14 cellular contexts compared by ENCODE assay signal in genomic region chr13:40313269-40314200, GRCh38.
DNase-seq lines count a peak whose midpoint lies in the region; ATAC-seq and TF ChIP-seq lines count a peak whose summit lies in the region.
"Had no signal": no experiment of that assay in that cellular context is flagged by ENCODE, and none has a peak within 500 bp of the region (broad histone marks: within the 10 kb centered on the region; RNA-seq: fewer than 3 reads in every experiment).

No MANE protein-coding gene starts in this region.

- H3K9me3 ChIP-seq in left ventricle myocardium inferior (replicated peaks): no peaks in the 10 kb centered on the region
- H3K9me3 ChIP-seq in testis: no peaks in the 10 kb centered on the region

- intact Hi-C loops in left ventricle myocardium inferior (cut with micrococcal nuclease) (no loop called here), testis (cut with DNase I; ENCODE audit: low total_unique reads) (no loop called here)

- no peak overlapping the region for H3K4me3 ChIP-seq in left ventricle myocardium inferior
- no peak overlapping the region for H3K4me3 ChIP-seq in testis

- ATAC-seq in omental fat pad (ENCODE audit: low FRiP score) (peak; percentile 14), GM18519 (IDR thresholded peaks at IDR 0.05; ENCODE audit: low FRiP score, unreplicated experiment) (no peak), HG03571 (IDR thresholded peaks at IDR 0.05; ENCODE audit: unreplicated experiment) (no peak)
- ATAC-seq: natural killer cell treated with Interleukin-12 subunit alpha and Interleukin-12 subunit beta and Interleukin-15 and Interleukin-18, amount 100 ng/mL, for 72 hours had no signal

- no peaks in the 10 kb centered on the region for H3K27me3 ChIP-seq in left ventricle myocardium inferior (ENCODE audit: low read depth)
- no peaks in the 10 kb centered on the region for H3K27me3 ChIP-seq in testis

- 74% methylated on average over 12 of the region's 12 CpGs for WGBS in testis, 2 donors

- H3K4me1 ChIP-seq in left ventricle myocardium inferior (peaks cover 26% of the 10 kb centered on the region), testis (peaks cover 5% of the 10 kb centered on the region)

- H3K27ac ChIP-seq in left ventricle myocardium inferior (replicated peaks) (peak overlapping the region; percentile 47), testis (no peak overlapping the region)

- TF ChIP-seq CTCF in left ventricle myocardium inferior (IDR thresholded peaks at IDR 0.05; ENCODE audit: borderline replicate concordance): no peak
- TF ChIP-seq CTCF in omental fat pad (IDR thresholded peaks at IDR 0.05): no peak
- no peak for TF ChIP-seq CTCF in testis (IDR thresholded peaks at IDR 0.05)

- H3K36me3 ChIP-seq in left ventricle myocardium inferior (no peaks in the 10 kb centered on the region), testis (ENCODE audit: low read depth, missing control alignments) (no peaks in the 10 kb centered on the region)

- TF ChIP-seq POLR2A in testis (IDR thresholded peaks at IDR 0.05): no peak

- peak; percentile 9 for DNase-seq in COLO829 (ENCODE audit: low spot score)
- peak; percentile 19 for DNase-seq in astrocyte of the hippocampus (ENCODE audit: low read depth, low spot score)
- DNase-seq in left ventricle myocardium inferior: no peak
- DNase-seq in omental fat pad (ENCODE audit: low spot score): no peak
- DNase-seq in NOMO-1 treated with dmso at 0.1 percent for 144 hours (lab: John Stamatoyannopoulos, UW; ENCODE audit: unreplicated experiment): no peak
- no peak for DNase-seq in testis
- DNase-seq: activated gamma-delta T cell treated with Interleukin-2 at 50 U/mL for 16 hours; KG1; NCI-H1417 treated with DMSO at 0.1 percent for 48 hours; SHP77; stimulated activated CD4-positive, alpha-beta T cell treated with anti-CD3 and anti-CD28 coated beads, Interleukin-1b, Interleukin-23, amount 100 ng/mL, for 48 hours had no signal

Comparison
In these comparisons a context has a peak if more than half of its experiments do, and no peak if none do; other contexts are left out.
1. DNase-seq: peak in COLO829 (single experiment) and astrocyte of the hippocampus (single experiment); none in left ventricle myocardium inferior (single experiment), omental fat pad (single experiment), NOMO-1 treated with dmso at 0.1 percent for 144 hours (single experiment) and testis (single experiment).